2 cellular contexts compared by ENCODE assay signal in the genomic region with DNA sequence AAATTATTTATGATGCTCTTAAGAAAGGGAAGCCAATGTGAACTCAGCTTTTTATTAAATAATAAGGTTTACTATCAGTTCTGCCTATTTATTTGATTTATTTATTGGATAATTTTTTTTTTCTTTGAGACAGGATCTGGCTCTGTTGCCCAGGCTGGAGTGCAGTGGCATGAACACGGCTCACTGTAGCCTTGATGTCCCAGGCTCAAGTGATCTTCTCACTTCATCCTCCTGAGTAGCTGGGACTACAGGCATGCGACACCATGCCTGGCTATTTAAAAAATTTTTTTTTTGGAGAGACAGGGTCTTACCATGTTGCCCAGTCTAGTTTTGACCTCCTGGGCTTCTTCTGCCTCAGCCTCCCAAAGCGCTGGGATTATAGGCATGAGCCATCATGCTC.
TF ChIP-seq lines count a peak whose summit lies in the region.

No MANE protein-coding gene starts in this region.

TF ChIP-seq in HEK293, 187 proteins besides CTCF, POLR2A, EP300 and RAD21:
- TF ChIP-seq ZNF274 (IDR thresholded peaks at IDR 0.05; ENCODE audit: low read length) = no peak
- TF ChIP-seq ZNF274 (tag by site-specific recombination; IDR thresholded peaks at IDR 0.05; ENCODE audit: borderline replicate concordance) = no peak
- peak; percentile 82 for TF ChIP-seq ZNF121 (tag by site-specific recombination; IDR thresholded peaks at IDR 0.05)
- TF ChIP-seq ZNF768 (tag by site-specific recombination; IDR thresholded peaks at IDR 0.05) = no peak
- no peak for TF ChIP-seq ZFP41 (tag by site-specific recombination; IDR thresholded peaks at IDR 0.05; ENCODE audit: borderline replicate concordance)
- TF ChIP-seq ZNF423 (tag by site-specific recombination; IDR thresholded peaks at IDR 0.05) = no peak

TF ChIP-seq in K562, 482 proteins besides CTCF, POLR2A, EP300 and RAD21:
- TF ChIP-seq ELF4 (CRISPR knock-in tag; IDR thresholded peaks at IDR 0.05) (no peak), ZNF121 (CRISPR knock-in tag; conservative IDR thresholded peaks at IDR 0.05) (peak; percentile 85), MTA1 (IDR thresholded peaks at IDR 0.05; ENCODE audit: borderline replicate concordance) (no peak), ZNF408 (CRISPR knock-in tag; IDR thresholded peaks at IDR 0.05; ENCODE audit: low read depth) (no peak), ZBTB17 (CRISPR knock-in tag; IDR thresholded peaks at IDR 0.05) (no peak), NCOA1 (IDR thresholded peaks at IDR 0.05; ENCODE audit: low read depth) (no peak), TBP (optimal IDR thresholded peaks at IDR 0.05; ENCODE audit: low read depth, low read length) (no peak)
TF ChIP-seq in K562: peak in this region for 1.
